1 cellular context compared by ENCODE assay signal in the genomic region with DNA sequence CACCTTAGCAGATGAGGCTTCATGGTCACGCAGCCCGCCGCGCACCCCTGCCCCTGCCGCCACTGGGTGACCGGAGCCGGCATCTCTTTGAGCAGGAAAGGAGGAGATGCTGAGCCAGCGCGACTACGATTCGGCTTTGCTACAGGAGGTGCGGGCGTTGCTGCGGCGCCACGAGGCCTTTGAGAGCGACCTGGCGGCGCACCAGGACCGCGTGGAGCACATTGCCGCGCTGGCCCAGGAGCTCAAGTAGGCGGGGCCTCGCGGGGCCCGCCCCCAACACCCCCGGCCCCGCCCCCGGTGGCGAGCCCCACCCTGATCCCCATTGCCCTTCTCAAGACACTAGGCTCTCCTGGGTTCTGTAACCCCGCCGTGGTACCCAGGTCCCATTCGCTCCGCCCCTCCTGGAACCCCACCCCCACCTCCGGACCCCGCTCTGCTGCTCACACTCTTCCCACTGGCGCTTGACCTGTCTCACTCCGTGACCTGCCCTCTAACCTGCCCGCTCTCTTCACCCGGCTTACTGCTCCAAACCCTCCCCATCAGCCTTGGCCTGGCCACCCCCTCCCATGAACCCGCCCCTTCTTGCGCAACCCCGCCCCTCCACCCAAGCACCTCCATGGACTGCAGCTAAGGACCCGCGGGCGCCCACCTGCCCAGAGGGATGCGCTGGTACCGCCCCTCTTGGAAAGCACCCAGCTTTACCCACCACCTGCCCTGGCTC.
TF ChIP-seq lines count a peak whose summit lies in the region.

No MANE protein-coding gene starts in this region.

TF ChIP-seq in H1, 55 proteins besides CTCF, POLR2A, EP300 and RAD21:
- TF ChIP-seq FOSL1 (IDR thresholded peaks at IDR 0.05; ENCODE audit: insufficient read depth, low read depth, low read length) (no peak), CEBPB (IDR thresholded peaks at IDR 0.05; ENCODE audit: low read depth, low read length) (peak; percentile 80), SAP30 (IDR thresholded peaks at IDR 0.05; ENCODE audit: insufficient read depth, insufficient replicate concordance, low read length) (no peak)
TF ChIP-seq in H1: peak in this region for 1.
